ENCODE assay signal across 8 cellular contexts in genomic region chr1:109427171-109427467, GRCh38. TPM values are rescaled to one million over a fixed set of nuclear protein-coding genes. Genes with fewer than 3 reads are reported as not detected.
DNase-seq lines count a peak whose midpoint lies in the region; ATAC-seq lines count a peak whose summit lies in the region.

No MANE protein-coding gene starts in this region.

- H3K27me3 Mint-ChIP-seq in activated T-helper 17 cell treated with anti-CD3 and anti-CD28 coated beads, Interleukin-2, amount 50 U/mL, for 72 hours, result no peaks in the 10 kb centered on the region
- no peaks in the 10 kb centered on the region for H3K27me3 Mint-ChIP-seq in stimulated activated naive CD8-positive, alpha-beta T cell treated with anti-CD3 and anti-CD28 coated beads, Interleukin-15, amount 100 ng/mL, for 72 hours

- no peaks in the 10 kb centered on the region for H3K27me3 ChIP-seq in iPS-18a (ENCODE audit: control insufficient read depth, insufficient read depth, low read length)

- peak overlapping the region; percentile 92 for H3K4me3 Mint-ChIP-seq in activated T-helper 17 cell treated with anti-CD3 and anti-CD28 coated beads, Interleukin-2, amount 50 U/mL, for 72 hours
- H3K4me3 Mint-ChIP-seq in stimulated activated naive CD8-positive, alpha-beta T cell treated with anti-CD3 and anti-CD28 coated beads, Interleukin-15, amount 100 ng/mL, for 72 hours, result peak overlapping the region; percentile 93 to 95

- H3K27ac Mint-ChIP-seq in activated T-helper 17 cell treated with anti-CD3 and anti-CD28 coated beads, Interleukin-2, amount 50 U/mL, for 72 hours, result peak overlapping the region; percentile 39
- H3K27ac Mint-ChIP-seq in stimulated activated naive CD8-positive, alpha-beta T cell treated with anti-CD3 and anti-CD28 coated beads, Interleukin-15, amount 100 ng/mL, for 72 hours, result peak overlapping the region in 1 of 2 donors; percentile 98

- peaks cover 6% of the 10 kb centered on the region for H3K4me1 ChIP-seq in iPS-18a (ENCODE audit: control insufficient read depth, low read depth, low read length)

- H3K27ac ChIP-seq in iPS-18a (ENCODE audit: low read length), result peak overlapping the region; percentile 73

- H3K4me1 Mint-ChIP-seq in activated T-helper 17 cell treated with anti-CD3 and anti-CD28 coated beads, Interleukin-2, amount 50 U/mL, for 72 hours, result peaks cover 20% of the 10 kb centered on the region
- H3K4me1 Mint-ChIP-seq in stimulated activated naive CD8-positive, alpha-beta T cell treated with anti-CD3 and anti-CD28 coated beads, Interleukin-15, amount 100 ng/mL, for 72 hours, result peaks cover 45% of the 10 kb centered on the region

- DNase-seq in NCI-H2227 (lab: John Stamatoyannopoulos, UW; ENCODE audit: unreplicated experiment) (peak; percentile 38), NCI-H2227 treated with DMSO at 0.1 percent for 48 hours (lab: John Stamatoyannopoulos, UW) (no peak), EL (no peak)
- DNase-seq in stimulated activated naive CD8-positive, alpha-beta T cell treated with anti-CD3 and anti-CD28 coated beads, Interleukin-15, amount 100 ng/mL, for 72 hours, result no peak

- no peaks in the 10 kb centered on the region for H3K9me3 Mint-ChIP-seq in activated T-helper 17 cell treated with anti-CD3 and anti-CD28 coated beads, Interleukin-2, amount 50 U/mL, for 72 hours
- no peaks in the 10 kb centered on the region for H3K9me3 Mint-ChIP-seq in stimulated activated naive CD8-positive, alpha-beta T cell treated with anti-CD3 and anti-CD28 coated beads, Interleukin-15, amount 100 ng/mL, for 72 hours

- H3K36me3 Mint-ChIP-seq in activated T-helper 17 cell treated with anti-CD3 and anti-CD28 coated beads, Interleukin-2, amount 50 U/mL, for 72 hours (ENCODE audit: low read depth), result peaks cover 36% of the 10 kb centered on the region

- no peaks in the 10 kb centered on the region for H3K36me3 ChIP-seq in iPS-18a (ENCODE audit: control insufficient read depth, low read depth, low read length)

- no peak for ATAC-seq in activated T-helper 17 cell treated with anti-CD3 and anti-CD28 coated beads, Interleukin-2, amount 50 U/mL, for 72 hours (replicated peaks)
- no peak for ATAC-seq in stimulated activated naive CD8-positive, alpha-beta T cell treated with anti-CD3 and anti-CD28 coated beads, Interleukin-15, amount 100 ng/mL, for 72 hours
- ATAC-seq in HG02973 (IDR thresholded peaks at IDR 0.05; ENCODE audit: unreplicated experiment) (no peak), GM19395 (IDR thresholded peaks at IDR 0.05; ENCODE audit: unreplicated experiment) (no peak)

- H3K9me3 ChIP-seq in iPS-18a (ENCODE audit: control insufficient read depth, low read depth, low read length), result no peaks in the 10 kb centered on the region

- H3K4me3 ChIP-seq in iPS-18a (ENCODE audit: low read length), result peak overlapping the region; percentile 96

- peak overlapping the region; percentile 89 for H3K9ac ChIP-seq in iPS-18a (ENCODE audit: low read length)

RNA-seq across cellular contexts. Expression of gene PSMA5, which starts 0.9 kb away (rescaled TPM):
- total RNA-seq in activated T-helper 17 cell treated with anti-CD3 and anti-CD28 coated beads, Interleukin-2, amount 50 U/mL, for 72 hours, result 100 to 1,000 TPM; 106 to 198 TPM

RNA-seq across cellular contexts. Expression of gene SORT1, which starts 29.4 kb away (rescaled TPM):
- total RNA-seq in activated T-helper 17 cell treated with anti-CD3 and anti-CD28 coated beads, Interleukin-2, amount 50 U/mL, for 72 hours, result under 1 TPM; 0.66 to 0.78 TPM

RNA-seq across cellular contexts. Expression of gene SYPL2, which starts 39.2 kb away (rescaled TPM):
- total RNA-seq in activated T-helper 17 cell treated with anti-CD3 and anti-CD28 coated beads, Interleukin-2, amount 50 U/mL, for 72 hours, result not detected

RNA-seq across cellular contexts. Expression of gene ATXN7L2, which starts 56.6 kb away (rescaled TPM):
- 10 to 100 TPM; 14.5 to 15.3 TPM for total RNA-seq in activated T-helper 17 cell treated with anti-CD3 and anti-CD28 coated beads, Interleukin-2, amount 50 U/mL, for 72 hours
